10 cellular contexts compared by ENCODE assay signal in the genomic region with DNA sequence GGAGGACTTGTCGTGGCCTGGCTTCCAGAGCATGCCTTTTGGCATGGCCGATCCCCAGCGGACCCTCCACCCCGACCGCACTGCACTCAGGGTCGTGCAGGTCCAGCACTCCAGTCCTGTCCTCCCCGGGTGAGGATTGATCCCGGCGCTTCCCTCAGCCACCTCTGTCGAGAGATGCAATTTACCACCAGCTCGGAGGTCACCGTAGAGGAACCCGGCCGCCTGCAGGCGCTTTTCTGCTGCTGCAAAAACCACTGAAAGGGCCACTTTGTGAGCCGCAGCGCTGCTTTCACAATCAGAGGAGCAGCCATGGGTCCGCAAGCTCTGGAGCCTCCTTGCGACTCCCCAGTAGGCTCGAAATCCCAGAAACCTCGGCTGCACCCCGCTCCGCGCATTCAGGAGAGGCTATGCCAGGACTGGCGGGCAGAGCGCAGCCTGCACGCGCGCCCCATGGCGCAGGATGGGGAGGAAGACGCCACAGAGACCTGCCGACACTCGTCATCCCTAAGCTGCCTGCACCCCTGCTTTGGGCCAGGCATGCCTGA.
DNase-seq lines count a peak whose midpoint lies in the region; ATAC-seq lines count a peak whose summit lies in the region.
"Had no signal": no experiment of that assay in that cellular context is flagged by ENCODE, and none has a peak within 500 bp of the region (broad histone marks: within the 10 kb centered on the region; RNA-seq: fewer than 3 reads in every experiment).

No MANE protein-coding gene starts in this region.

- no peak overlapping the region for H3K27ac Mint-ChIP-seq in stimulated activated naive B cell treated with anti-CD40 and anti-IgM and Interleukin-4, amounts not matched to agents 10 μg/mL and 1 μg/mL and 100 μg/mL, for 72 hours
- H3K27ac Mint-ChIP-seq: T-helper 1 cell treated with Interleukin-12 subunit alpha and Interleukin-12 subunit beta and Interleukin-4 antibody, amounts not matched to agents 30 μg/mL and 1 μg/mL, for 36 hours; type B pancreatic cell had no signal

- H3K4me3 Mint-ChIP-seq in activated T-cell treated with anti-CD3 and anti-CD28 coated beads, Interleukin-2, amount 50 U/mL, for 4 hours, result no peak overlapping the region
- H3K4me3 Mint-ChIP-seq in stimulated activated naive B cell treated with anti-CD40 and anti-IgM and Interleukin-4, amounts not matched to agents 10 μg/mL and 1 μg/mL and 100 μg/mL, for 72 hours, result peak overlapping the region; percentile 44 to 56
- H3K4me3 Mint-ChIP-seq: T-helper 1 cell treated with Interleukin-12 subunit alpha and Interleukin-12 subunit beta and Interleukin-4 antibody, amounts not matched to agents 30 μg/mL and 1 μg/mL, for 36 hours; type B pancreatic cell had no signal

- H3K4me1 Mint-ChIP-seq in activated T-cell treated with anti-CD3 and anti-CD28 coated beads, Interleukin-2, amount 50 U/mL, for 4 hours (ENCODE audit: low read depth), result peaks cover 6% of the 10 kb centered on the region
- peaks cover 9 to 20% of the 10 kb centered on the region in 2 donors for H3K4me1 Mint-ChIP-seq in stimulated activated naive B cell treated with anti-CD40 and anti-IgM and Interleukin-4, amounts not matched to agents 10 μg/mL and 1 μg/mL and 100 μg/mL, for 72 hours

- no peak overlapping the region for H3K9ac ChIP-seq in iPS-15b (ENCODE audit: low read depth, low read length)

- no peaks in the 10 kb centered on the region for H3K36me3 Mint-ChIP-seq in activated T-cell treated with anti-CD3 and anti-CD28 coated beads, Interleukin-2, amount 50 U/mL, for 4 hours (ENCODE audit: insufficient read depth)
- no peaks in the 10 kb centered on the region for H3K36me3 Mint-ChIP-seq in stimulated activated naive B cell treated with anti-CD40 and anti-IgM and Interleukin-4, amounts not matched to agents 10 μg/mL and 1 μg/mL and 100 μg/mL, for 72 hours
- H3K36me3 Mint-ChIP-seq: type B pancreatic cell had no signal

- H3K4me3 ChIP-seq in iPS-15b (ENCODE audit: low read depth, low read length), result peak overlapping the region; percentile 36

- H3K9me3 ChIP-seq in iPS-15b (ENCODE audit: control insufficient read depth, insufficient read depth, low read length), result no peaks in the 10 kb centered on the region

- DNase-seq in activated T-cell treated with anti-CD3 and anti-CD28 coated beads, Interleukin-2, amount 50 U/mL, for 4 hours, result no peak
- DNase-seq in activated T-cell treated with anti-CD3 and anti-CD28 coated beads for 4 hours (no peak), NOMO-1 treated with DMSO at 0.1 percent for 48 hours (lab: John Stamatoyannopoulos, UW; ENCODE audit: unreplicated experiment) (peak; percentile 30), medulla oblongata (ENCODE audit: extremely low spot score) (no peak), NCI-H446 (lab: John Stamatoyannopoulos, UW) (no peak)
- no peak for DNase-seq in stimulated activated naive B cell treated with anti-CD40 and anti-IgM and Interleukin-4, amounts not matched to agents 10 μg/mL and 1 μg/mL and 100 μg/mL, for 72 hours

- ATAC-seq in activated T-cell treated with anti-CD3 and anti-CD28 coated beads, Interleukin-2, amount 50 U/mL, for 4 hours, result peak; percentile 18 to 34
- peak; percentile 46 to 54 for ATAC-seq in stimulated activated naive B cell treated with anti-CD40 and anti-IgM and Interleukin-4, amounts not matched to agents 10 μg/mL and 1 μg/mL and 100 μg/mL, for 72 hours (replicated peaks)
- ATAC-seq in HG03175 (IDR thresholded peaks at IDR 0.05; ENCODE audit: unreplicated experiment), result no peak

- H3K9me3 Mint-ChIP-seq in activated T-cell treated with anti-CD3 and anti-CD28 coated beads, Interleukin-2, amount 50 U/mL, for 4 hours, result no peaks in the 10 kb centered on the region
- no peaks in the 10 kb centered on the region for H3K9me3 Mint-ChIP-seq in stimulated activated naive B cell treated with anti-CD40 and anti-IgM and Interleukin-4, amounts not matched to agents 10 μg/mL and 1 μg/mL and 100 μg/mL, for 72 hours
- H3K9me3 Mint-ChIP-seq: T-helper 1 cell treated with Interleukin-12 subunit alpha and Interleukin-12 subunit beta and Interleukin-4 antibody, amounts not matched to agents 30 μg/mL and 1 μg/mL, for 36 hours; type B pancreatic cell had no signal

- H3K27me3 Mint-ChIP-seq in activated T-cell treated with anti-CD3 and anti-CD28 coated beads, Interleukin-2, amount 50 U/mL, for 4 hours (ENCODE audit: low read depth), result peaks cover 54% of the 10 kb centered on the region
- peaks cover 38 to 57% of the 10 kb centered on the region in 2 donors for H3K27me3 Mint-ChIP-seq in stimulated activated naive B cell treated with anti-CD40 and anti-IgM and Interleukin-4, amounts not matched to agents 10 μg/mL and 1 μg/mL and 100 μg/mL, for 72 hours

- peaks cover 18% of the 10 kb centered on the region for H3K27me3 ChIP-seq in iPS-15b (ENCODE audit: control insufficient read depth, insufficient read depth, low read length)

- H3K4me1 ChIP-seq in iPS-15b (ENCODE audit: control insufficient read depth, insufficient read depth, low read length), result peaks cover 2% of the 10 kb centered on the region

- no peaks in the 10 kb centered on the region for H3K36me3 ChIP-seq in iPS-15b (ENCODE audit: control insufficient read depth, insufficient read depth, low read length)
